ENCODE assay signal across 15 cellular contexts in the genomic region with DNA sequence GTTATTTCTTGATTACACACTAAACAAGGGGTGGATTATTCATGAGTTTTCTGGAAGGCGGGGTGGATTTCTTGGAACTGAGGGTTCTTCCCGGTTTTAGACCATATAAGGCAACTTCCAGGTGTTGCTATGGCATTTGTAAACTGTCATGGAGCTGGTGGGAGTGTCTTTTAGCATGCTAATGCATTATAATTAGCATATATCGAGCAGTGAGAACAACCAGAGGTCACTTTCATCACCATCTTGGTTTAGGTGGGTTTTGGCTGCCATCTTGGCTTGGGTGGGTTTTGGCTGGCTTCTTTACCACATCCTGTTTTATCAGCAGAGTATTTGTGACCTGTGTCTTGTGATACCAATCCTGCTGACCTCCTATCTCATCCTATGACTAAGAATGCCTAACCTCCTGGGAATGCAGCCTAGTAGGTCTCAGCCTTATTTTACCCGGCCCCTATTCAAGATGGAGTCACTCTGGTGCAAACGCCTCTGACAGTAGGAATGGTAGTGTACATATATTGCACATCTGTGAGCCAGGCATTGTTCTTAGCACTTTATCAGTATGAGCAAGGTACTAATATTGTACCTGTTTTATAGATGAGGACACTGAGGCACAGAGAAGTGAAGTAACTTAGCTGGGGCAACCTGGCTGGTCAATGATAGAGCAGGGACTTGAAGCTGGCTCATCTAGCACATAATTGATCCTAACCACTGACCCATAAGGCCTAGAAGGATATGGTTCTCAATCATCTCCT.
DNase-seq lines count a peak whose midpoint lies in the region; ATAC-seq and TF ChIP-seq lines count a peak whose summit lies in the region.
"Had no signal": no experiment of that assay in that cellular context is flagged by ENCODE, and none has a peak within 500 bp of the region (broad histone marks: within the 10 kb centered on the region; RNA-seq: fewer than 3 reads in every experiment).

No MANE protein-coding gene starts in this region.

- TF ChIP-seq CTCF in HFFc6 (IDR thresholded peaks at IDR 0.05) (no peak), RWPE2 (IDR thresholded peaks at IDR 0.05; ENCODE audit: poor library complexity, severe bottlenecking) (no peak), epithelial cell of esophagus (IDR thresholded peaks at IDR 0.05; ENCODE audit: insufficient read depth, low read depth, low read length, missing control alignments) (no peak), transverse colon (IDR thresholded peaks at IDR 0.05) (no peak)

- in situ Hi-C loops in transverse colon (cut with MboI; ENCODE audit: low pct_ligation_motif_present in 1 of 4, low pct_unique_long_range_greater_than_20kb in 1 of 4, low sequenced_read_pairs in 3 of 4): no loop called here

- no peaks in the 10 kb centered on the region for H3K27me3 ChIP-seq in RWPE2 (ENCODE audit: insufficient read depth, poor library complexity, severe bottlenecking)
- H3K27me3 ChIP-seq in skeletal muscle satellite cell (ENCODE audit: control insufficient read depth, insufficient read depth, low read length): no peaks in the 10 kb centered on the region
- H3K27me3 ChIP-seq in transverse colon: no peaks in the 10 kb centered on the region
- H3K27me3 ChIP-seq: BLaER1, right lobe of liver had no signal

- H3K27ac Mint-ChIP-seq in HFFc6: peak overlapping the region; percentile 58; the same call in 1 of the 2 replicates
- H3K27ac Mint-ChIP-seq: activated B cell treated with CpG ODN at 0.5 μM for 24 hours; activated T-helper 2 cell treated with anti-CD3 and anti-CD28 coated beads, Interferon-gamma antibody, Interleukin-2, Interleukin-4, amounts not matched to agents 10 μg/mL and 5 μg/mL and 100 μg/mL, durations not matched to agents 14 hours and 24 hours and 36 hours had no signal

- no peak for TF ChIP-seq EP300 in transverse colon (IDR thresholded peaks at IDR 0.05; ENCODE audit: low read depth)

- H3K36me3 ChIP-seq in RWPE2 (ENCODE audit: low read depth) (no peaks in the 10 kb centered on the region), skeletal muscle satellite cell (ENCODE audit: insufficient read depth, low read length) (no peaks in the 10 kb centered on the region), transverse colon (no peaks in the 10 kb centered on the region)
- H3K36me3 ChIP-seq: BLaER1, right lobe of liver had no signal

- H3K27me3 Mint-ChIP-seq in HFFc6 (ENCODE audit: insufficient read depth): no peaks in the 10 kb centered on the region; the same call in 1 of the 2 replicates

- H3K4me3 ChIP-seq in RWPE2 (ENCODE audit: severe bottlenecking) (no peak overlapping the region), epithelial cell of esophagus (ENCODE audit: low read length) (no peak overlapping the region), skeletal muscle satellite cell (ENCODE audit: low read length) (no peak overlapping the region), transverse colon (no peak overlapping the region)
- H3K4me3 ChIP-seq: BLaER1, right lobe of liver had no signal

- peak overlapping the region; percentile 96 for H3K27ac ChIP-seq in RWPE2 (ENCODE audit: poor library complexity, severe bottlenecking)
- no peak overlapping the region for H3K27ac ChIP-seq in transverse colon
- H3K27ac ChIP-seq: BLaER1, right lobe of liver had no signal

- peak overlapping the region; percentile 3; the same call in 1 of the 2 replicates for H3K4me3 Mint-ChIP-seq in HFFc6
- H3K4me3 Mint-ChIP-seq: activated B cell treated with CpG ODN at 0.5 μM for 24 hours had no signal

- H3K36me3 Mint-ChIP-seq in HFFc6 (ENCODE audit: low read depth): peaks cover 16% of the 10 kb centered on the region

- peaks cover 5% of the 10 kb centered on the region for H3K9me3 ChIP-seq in RWPE2 (ENCODE audit: severe bottlenecking)
- H3K9me3 ChIP-seq in skeletal muscle satellite cell (replicated peaks; ENCODE audit: low read length): no peaks in the 10 kb centered on the region
- no peaks in the 10 kb centered on the region for H3K9me3 ChIP-seq in transverse colon
- H3K9me3 ChIP-seq: right lobe of liver had no signal

- H3K4me1 ChIP-seq in RWPE2 (ENCODE audit: insufficient read depth, poor library complexity, severe bottlenecking): peaks cover 41% of the 10 kb centered on the region
- H3K4me1 ChIP-seq in skeletal muscle satellite cell (ENCODE audit: control insufficient read depth, insufficient read depth, low read length): peaks cover 55% of the 10 kb centered on the region
- H3K4me1 ChIP-seq in transverse colon: no peaks in the 10 kb centered on the region
- H3K4me1 ChIP-seq: right lobe of liver had no signal

- no peak overlapping the region for H3K4me2 ChIP-seq in skeletal muscle satellite cell (ENCODE audit: low read length)
- H3K4me2 ChIP-seq: BLaER1 had no signal

- peaks cover 71% of the 10 kb centered on the region for H3K4me1 Mint-ChIP-seq in HFFc6 (ENCODE audit: low read depth)

- 81 to 82% methylated on average over 2 to 5 of the region's 5 CpGs for WGBS in transverse colon (ENCODE audit: low coverage in 1 of 2), 2 donors

- ATAC-seq in RWPE2 (ENCODE audit: low read depth): peak; percentile 22; the same call in 2 of the 3 replicates
- ATAC-seq: right lobe of liver had no signal

- no peaks in the 10 kb centered on the region; the same call in none of the 2 replicates for H3K9me3 Mint-ChIP-seq in HFFc6
- H3K9me3 Mint-ChIP-seq: activated T-helper 2 cell treated with anti-CD3 and anti-CD28 coated beads, Interferon-gamma antibody, Interleukin-2, Interleukin-4, amounts not matched to agents 10 μg/mL and 5 μg/mL and 100 μg/mL, durations not matched to agents 14 hours and 24 hours and 36 hours had no signal

- DNase-seq in HFFc6 (peak; percentile 35), RWPE2 (ENCODE audit: low spot score) (peak; percentile 62), epithelial cell of esophagus (ENCODE audit: low read depth) (peak; percentile 70), transverse colon (no peak), NCI-H1048 (lab: John Stamatoyannopoulos, UW) (no peak), GF-D8 (lab: John Stamatoyannopoulos, UW) (no peak)
- DNase-seq: activated B cell treated with CpG ODN at 0.5 μM for 24 hours; activated CD8-positive, alpha-beta memory T cell treated with anti-CD3 and anti-CD28 coated beads for 24 hours; anterior cingulate cortex; kidney; right lobe of liver; stimulated activated CD4-positive, alpha-beta T cell treated with anti-CD3 and anti-CD28 coated beads, Interleukin-2, amount 100 ng/mL, for 48 hours had no signal

- no peak for TF ChIP-seq POLR2A in transverse colon (IDR thresholded peaks at IDR 0.05)

- intact Hi-C loops in transverse colon (cut with DNase I; ENCODE audit: low total_unique reads): no loop called here

- peak overlapping the region; percentile 28 for H3K9ac ChIP-seq in skeletal muscle satellite cell (ENCODE audit: low read depth, low read length)
- H3K9ac ChIP-seq: BLaER1 had no signal

Comparison
In these comparisons a context has a peak if more than half of its experiments do, and no peak if none do; other contexts are left out.
1. DNase-seq: peak in HFFc6 (single experiment), RWPE2 (single experiment) and epithelial cell of esophagus (single experiment); none in transverse colon (single experiment), NCI-H1048 (single experiment) and GF-D8 (single experiment).